In genomic region chr10:110822065-110822707, GRCh38 we compare ENCODE assay signal across 13 cellular contexts. TPM values are rescaled to one million over a fixed set of nuclear protein-coding genes. Genes with fewer than 3 reads are reported as not detected.
DNase-seq lines count a peak whose midpoint lies in the region; ATAC-seq and TF ChIP-seq lines count a peak whose summit lies in the region.
"Had no signal": no experiment of that assay in that cellular context is flagged by ENCODE, and none has a peak within 500 bp of the region (broad histone marks: within the 10 kb centered on the region; RNA-seq: fewer than 3 reads in every experiment).

No MANE protein-coding gene starts in this region.

- no peaks in the 10 kb centered on the region for H3K9me3 Mint-ChIP-seq in MCF 10A (ENCODE audit: unreplicated experiment)
- peaks cover 9% of the 10 kb centered on the region for H3K9me3 Mint-ChIP-seq in glutamatergic neuron (ENCODE audit: unreplicated experiment)
- H3K9me3 Mint-ChIP-seq: activated T-helper 2 cell treated with anti-CD3 and anti-CD28 coated beads, Interferon-gamma antibody, Interleukin-2, Interleukin-4, amounts not matched to agents 10 μg/mL and 5 μg/mL and 100 μg/mL, durations not matched to agents 14 hours and 24 hours and 36 hours had no signal

- H3K36me3 Mint-ChIP-seq in MCF 10A (ENCODE audit: insufficient read depth, unreplicated experiment) (no peaks in the 10 kb centered on the region), glutamatergic neuron (ENCODE audit: unreplicated experiment) (no peaks in the 10 kb centered on the region)

- H3K4me1 ChIP-seq in breast epithelium (peaks cover 3 to 59% of the 10 kb centered on the region in 2 donors), parathyroid adenoma (peaks cover 73% of the 10 kb centered on the region)

- CTCF ChIA-PET in MCF 10A (lab: Yijun Ruan, JAX): interaction anchor here (0.6 to 0.7 kb wide), 2 partner anchors 19 to 1666 kb away, joined by 3 to 4 read pairs; no protein-coding TSS in a partner anchor

- H3K27ac Mint-ChIP-seq in MCF 10A (ENCODE audit: low read depth, unreplicated experiment): no peak overlapping the region
- peak overlapping the region; percentile 67 for H3K27ac Mint-ChIP-seq in glutamatergic neuron (ENCODE audit: unreplicated experiment)
- H3K27ac Mint-ChIP-seq: activated T-helper 2 cell treated with anti-CD3 and anti-CD28 coated beads, Interferon-gamma antibody, Interleukin-2, Interleukin-4, amounts not matched to agents 10 μg/mL and 5 μg/mL and 100 μg/mL, durations not matched to agents 14 hours and 24 hours and 36 hours had no signal

- no peak for ATAC-seq in GM18498 (IDR thresholded peaks at IDR 0.05; ENCODE audit: unreplicated experiment)

- intact Hi-C loops in breast epithelium (cut with DNase I; ENCODE audit: low total_unique reads): loop anchor here (5.0 kb wide), 1 partner anchor 50 kb away; the partner anchor contains the start of gene PDCD4
- intact Hi-C loops in MCF 10A (cut with micrococcal nuclease): no loop called here

- H3K4me1 Mint-ChIP-seq in MCF 10A (ENCODE audit: insufficient read depth, unreplicated experiment) (peaks cover 9% of the 10 kb centered on the region), glutamatergic neuron (ENCODE audit: low read depth, unreplicated experiment) (peaks cover 56% of the 10 kb centered on the region)

- BruUV-seq in MCF 10A (replicated peaks; lab: Mats Ljungman, UMichigan): no TSS peak

- H3K9me3 ChIP-seq in breast epithelium (no peaks in the 10 kb centered on the region), parathyroid adenoma (ENCODE audit: control insufficient read depth, low read length) (no peaks in the 10 kb centered on the region)

- DNase-seq in breast epithelium (ENCODE audit: low spot score in 2 of 2): no peak
- no peak for DNase-seq in MCF 10A (ENCODE audit: unreplicated experiment)
- no peak for DNase-seq in glutamatergic neuron
- DNase-seq in NOMO-1 treated with dmso at 0.1 percent for 144 hours (lab: John Stamatoyannopoulos, UW; ENCODE audit: unreplicated experiment): no peak
- DNase-seq in globus pallidus (ENCODE audit: low spot score): no peak
- DNase-seq in NCI-H774 (lab: John Stamatoyannopoulos, UW): no peak
- DNase-seq: ACHN, cortex of kidney, DND-41, NCI-H1694 had no signal

- no peak for TF ChIP-seq POLR2A in breast epithelium (IDR thresholded peaks at IDR 0.05)

- H2AFZ ChIP-seq in parathyroid adenoma: peak overlapping the region; percentile 66

- H3K4me3 ChIP-seq in breast epithelium (no peak overlapping the region), parathyroid adenoma (ENCODE audit: low read depth, low read length) (peak overlapping the region; percentile 53)

- H3K27me3 ChIP-seq in breast epithelium: no peaks in the 10 kb centered on the region
- H3K27me3 ChIP-seq in parathyroid adenoma (ENCODE audit: control insufficient read depth, insufficient read depth, low read length): no peaks in the 10 kb centered on the region

- H3K36me3 ChIP-seq in breast epithelium (no peaks in the 10 kb centered on the region), parathyroid adenoma (ENCODE audit: control insufficient read depth, insufficient read depth, low read length) (no peaks in the 10 kb centered on the region)

- TF ChIP-seq CTCF in breast epithelium (IDR thresholded peaks at IDR 0.05): no peak
- no peak for TF ChIP-seq CTCF in MCF 10A (IDR thresholded peaks at IDR 0.05; ENCODE audit: unreplicated experiment)
- no peak for TF ChIP-seq CTCF in glutamatergic neuron (IDR thresholded peaks at IDR 0.05; ENCODE audit: partially characterized antibody, unreplicated experiment)
- no peak for TF ChIP-seq CTCF in parathyroid adenoma (IDR thresholded peaks at IDR 0.05)

- no peak overlapping the region for H3K4me3 Mint-ChIP-seq in MCF 10A (ENCODE audit: unreplicated experiment)
- H3K4me3 Mint-ChIP-seq in glutamatergic neuron (ENCODE audit: unreplicated experiment): peak overlapping the region; percentile 35

- H3K27me3 Mint-ChIP-seq in MCF 10A (ENCODE audit: insufficient read depth, unreplicated experiment): no peaks in the 10 kb centered on the region
- H3K27me3 Mint-ChIP-seq in glutamatergic neuron (ENCODE audit: unreplicated experiment): peaks cover 10% of the 10 kb centered on the region

- peak overlapping the region; percentile 88 to 93 for H3K27ac ChIP-seq in breast epithelium
- H3K27ac ChIP-seq in parathyroid adenoma: peak overlapping the region; percentile 96

- peak overlapping the region; percentile 72 for H3K4me2 ChIP-seq in parathyroid adenoma (ENCODE audit: low read length)

- POLR2A ChIA-PET in MCF 10A (lab: Yijun Ruan, JAX): interaction anchor here (1.0 to 1.7 kb wide), 2 partner anchors 40 to 49 kb away, joined by 3 to 7 read pairs; partner anchors contain the start of gene PDCD4

- H3K79me2 ChIP-seq in parathyroid adenoma: no peaks in the 10 kb centered on the region

- H3K9ac ChIP-seq in parathyroid adenoma: peak overlapping the region; percentile 22

RNA-seq across cellular contexts. Expression of gene PDCD4, which starts 49.5 kb away (rescaled TPM):
- total RNA-seq in breast epithelium: 100 to 1,000 TPM; 101 to 319 (median 161) TPM
- 80.7 and 133 TPM in 2 replicates for total RNA-seq in MCF 10A (2022)
- total RNA-seq in glutamatergic neuron (ENCODE audit: unreplicated experiment): 149 TPM
